In genomic region chr2:205706769-205707375, GRCh38 we compare ENCODE assay signal across 8 cellular contexts. TPM values are rescaled to one million over a fixed set of nuclear protein-coding genes. Genes with fewer than 3 reads are reported as not detected.
DNase-seq lines count a peak whose midpoint lies in the region; ATAC-seq, FAIRE-seq and TF ChIP-seq lines count a peak whose summit lies in the region.

No MANE protein-coding gene starts in this region.

- no peaks in the 10 kb centered on the region for H3K36me3 ChIP-seq in left lung

- TF ChIP-seq CTCF in astrocyte of the spinal cord (IDR thresholded peaks at IDR 0.05; ENCODE audit: low read depth, low read length) = no peak
- TF ChIP-seq CTCF in left lung (IDR thresholded peaks at IDR 0.05) = no peak

- intact Hi-C loops in left lung (cut with DNase I) = no loop called here

- peaks cover 4% of the 10 kb centered on the region for H3K27me3 Mint-ChIP-seq in stimulated activated naive CD8-positive, alpha-beta T cell treated with anti-CD3 and anti-CD28 coated beads, Interleukin-15, Interleukin-2, amounts not matched to agents 100 ng/mL and 50 ng/mL, for 24 hours

- in situ Hi-C loops in astrocyte of the spinal cord (cut with HindIII; ENCODE audit: low sequenced_read_pairs) = no loop called here

- no peaks in the 10 kb centered on the region for H3K9me3 Mint-ChIP-seq in stimulated activated naive CD8-positive, alpha-beta T cell treated with anti-CD3 and anti-CD28 coated beads, Interleukin-15, Interleukin-2, amounts not matched to agents 100 ng/mL and 50 ng/mL, for 24 hours

- ATAC-seq in GM18873 (IDR thresholded peaks at IDR 0.05; ENCODE audit: low FRiP score, unreplicated experiment) = peak; percentile 96
- ATAC-seq in HG03060 (IDR thresholded peaks at IDR 0.05; ENCODE audit: low read depth, unreplicated experiment) = peak; percentile 96
- peak; percentile 78 for ATAC-seq in left lung

- H3K4me1 Mint-ChIP-seq in stimulated activated naive CD8-positive, alpha-beta T cell treated with anti-CD3 and anti-CD28 coated beads, Interleukin-15, Interleukin-2, amounts not matched to agents 100 ng/mL and 50 ng/mL, for 24 hours (ENCODE audit: low read depth) = peaks cover 51% of the 10 kb centered on the region

- peak; percentile 89 for FAIRE-seq in RCC 7860 (lab: Jason Lieb, UNC)

- DNase-seq in CD1c-positive myeloid dendritic cell (ENCODE audit: extremely low spot score) (peak; percentile 90), RCC 7860 (ENCODE audit: low spot score) (peak; percentile 93), astrocyte of the spinal cord (ENCODE audit: low read depth, low spot score) (peak; percentile 96), left lung (peak in 1 of 2 donors; percentile 70), NCI-H2029 treated with DMSO at 0.1 percent for 48 hours (lab: John Stamatoyannopoulos, UW) (no peak)

- H3K4me3 ChIP-seq in astrocyte of the spinal cord (ENCODE audit: low read depth, low read length) = no peak overlapping the region
- H3K4me3 ChIP-seq in left lung = no peak overlapping the region

- no peaks in the 10 kb centered on the region for H3K27me3 ChIP-seq in left lung

- no peaks in the 10 kb centered on the region for H3K36me3 Mint-ChIP-seq in stimulated activated naive CD8-positive, alpha-beta T cell treated with anti-CD3 and anti-CD28 coated beads, Interleukin-15, Interleukin-2, amounts not matched to agents 100 ng/mL and 50 ng/mL, for 24 hours (ENCODE audit: low read depth)

- H3K27ac ChIP-seq in left lung = peak overlapping the region; percentile 77 to 79

- H3K4me3 Mint-ChIP-seq in stimulated activated naive CD8-positive, alpha-beta T cell treated with anti-CD3 and anti-CD28 coated beads, Interleukin-15, Interleukin-2, amounts not matched to agents 100 ng/mL and 50 ng/mL, for 24 hours = peak overlapping the region; percentile 13

- H3K4me1 ChIP-seq in left lung = peaks cover 41 to 66% of the 10 kb centered on the region in 2 donors

- H3K9me3 ChIP-seq in left lung = no peaks in the 10 kb centered on the region

- H3K27ac Mint-ChIP-seq in stimulated activated naive CD8-positive, alpha-beta T cell treated with anti-CD3 and anti-CD28 coated beads, Interleukin-15, Interleukin-2, amounts not matched to agents 100 ng/mL and 50 ng/mL, for 24 hours = peak overlapping the region; percentile 86

RNA-seq across cellular contexts. Expression of gene NRP2, which starts 24.6 kb away (rescaled TPM):
- total RNA-seq in left lung = 100 to 1,000 TPM in 1 of 2 donors, 10 to 100 TPM in 1; 75.7 to 122 TPM
